In the genomic region with DNA sequence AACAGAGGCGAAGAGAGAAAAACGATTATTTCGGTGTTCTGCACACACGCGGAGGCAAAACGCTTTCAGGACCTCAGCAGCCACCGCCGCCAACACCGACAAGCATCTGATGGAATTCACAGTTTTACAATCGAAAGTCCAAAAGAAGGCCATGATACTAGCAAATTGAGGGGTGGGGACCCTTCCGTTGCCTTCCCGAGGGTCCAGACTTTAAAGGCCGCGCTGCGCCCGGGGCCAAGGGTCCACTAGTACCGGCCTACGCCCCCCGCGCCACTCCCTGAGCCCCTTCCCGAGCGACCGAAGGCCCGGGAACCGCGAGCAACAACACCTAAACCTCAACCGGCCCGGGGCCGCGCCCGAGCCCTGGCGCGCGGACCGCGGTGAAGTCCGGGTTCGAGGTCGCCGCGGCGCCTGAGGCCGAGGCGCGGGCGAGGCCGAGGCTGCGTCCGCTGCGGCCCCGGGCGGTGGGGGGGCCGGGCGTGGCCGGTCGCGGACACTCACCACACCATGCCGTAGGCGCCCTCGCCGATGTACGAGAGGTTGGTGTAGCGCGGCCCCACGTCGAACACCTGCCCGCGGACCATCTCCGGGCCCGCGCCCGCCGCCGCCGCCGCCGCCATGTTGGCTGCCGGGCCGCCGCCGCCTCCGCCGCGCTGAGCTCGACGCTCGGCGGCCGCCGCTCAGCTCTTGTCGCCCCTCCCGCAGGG, we compare ENCODE assay signal across 8 cellular contexts. TPM values are rescaled to one million over a fixed set of nuclear protein-coding genes. Genes with fewer than 3 reads are reported as not detected.
DNase-seq lines count a peak whose midpoint lies in the region; ATAC-seq and TF ChIP-seq lines count a peak whose summit lies in the region.

No MANE protein-coding gene starts in this region.

- peaks cover 3% of the 10 kb centered on the region for H3K9me3 Mint-ChIP-seq in activated B cell treated with CpG ODN at 0.5 μM for 24 hours
- H3K9me3 Mint-ChIP-seq in effector memory CD8-positive, alpha-beta T cell = no peaks in the 10 kb centered on the region

- DNase-seq in NCI-H1417 (lab: John Stamatoyannopoulos, UW) (peak; percentile 4 to 46 (median 39)), NCI-H1417 treated with DMSO at 0.1 percent for 48 hours (lab: John Stamatoyannopoulos, UW) (no peak), activated B cell treated with CpG ODN at 0.5 μM for 24 hours (no peak), GM20000 (ENCODE audit: low spot score) (no peak)
- peak in 2 of 3 experiments; percentile 12 to 28 for DNase-seq in effector memory CD8-positive, alpha-beta T cell

- peaks cover 57% of the 10 kb centered on the region for H3K4me1 Mint-ChIP-seq in activated B cell treated with CpG ODN at 0.5 μM for 24 hours
- H3K4me1 Mint-ChIP-seq in effector memory CD8-positive, alpha-beta T cell (ENCODE audit: low read depth in 2 of 2) = peaks cover 39 to 53% of the 10 kb centered on the region in 2 donors

- TF ChIP-seq CTCF in activated B cell treated with CpG ODN at 0.5 μM for 24 hours (IDR thresholded peaks at IDR 0.05) (no peak), GM20000 (IDR thresholded peaks at IDR 0.05; ENCODE audit: extremely low read depth, missing control alignments) (no peak)

- POLR2A ChIA-PET in activated B cell treated with CpG ODN at 0.5 μM for 24 hours (lab: Charles Lee) = interaction anchor here (0.6 to 1.8 kb wide), 9 partner anchors 9 to 94 kb away, joined by 3 to 10 read pairs (median 6); no protein-coding TSS in a partner anchor

- WGBS in thymus = under 1% methylated on average over 92 of the region's 92 CpGs

- H3K36me3 ChIP-seq in thymus (ENCODE audit: control insufficient read depth, insufficient read depth) = no peaks in the 10 kb centered on the region

- peak overlapping the region; percentile 93 for H3K27ac ChIP-seq in thymus (ENCODE audit: low read depth)

- no peaks in the 10 kb centered on the region for H3K27me3 Mint-ChIP-seq in activated B cell treated with CpG ODN at 0.5 μM for 24 hours
- no peaks in the 10 kb centered on the region for H3K27me3 Mint-ChIP-seq in effector memory CD8-positive, alpha-beta T cell

- H3K4me1 ChIP-seq in mononuclear cell (ENCODE audit: insufficient read depth, low read length) = peaks cover 56% of the 10 kb centered on the region
- H3K4me1 ChIP-seq in thymus (ENCODE audit: control insufficient read depth, insufficient read depth, low read length) = peaks cover 14% of the 10 kb centered on the region

- H3K36me3 Mint-ChIP-seq in activated B cell treated with CpG ODN at 0.5 μM for 24 hours (ENCODE audit: low read depth) = peaks cover 20% of the 10 kb centered on the region
- H3K36me3 Mint-ChIP-seq in effector memory CD8-positive, alpha-beta T cell (ENCODE audit: insufficient read depth) = peaks cover 4% of the 10 kb centered on the region

- intact Hi-C loops in activated B cell treated with CpG ODN at 0.5 μM for 24 hours (cut with micrococcal nuclease) = loop anchor here (1.0 to 5.0 kb wide), 6 partner anchors 9 to 950 kb away; partner anchors contain the start of genes CRKL, PPIL2 and PPM1F

- H3K4me3 Mint-ChIP-seq in activated B cell treated with CpG ODN at 0.5 μM for 24 hours = peak overlapping the region; percentile 95
- H3K4me3 Mint-ChIP-seq in effector memory CD8-positive, alpha-beta T cell = peak overlapping the region; percentile 94 to 99

- H3K9me3 ChIP-seq in mononuclear cell (ENCODE audit: low read depth, low read length) (no peaks in the 10 kb centered on the region), thymus (ENCODE audit: control insufficient read depth) (no peaks in the 10 kb centered on the region)

- H3K27me3 ChIP-seq in mononuclear cell (ENCODE audit: insufficient read depth, low read length) (no peaks in the 10 kb centered on the region), thymus (ENCODE audit: control insufficient read depth, insufficient read depth) (no peaks in the 10 kb centered on the region)

- peak overlapping the region; percentile 91 for H3K27ac Mint-ChIP-seq in activated B cell treated with CpG ODN at 0.5 μM for 24 hours
- peak overlapping the region; percentile 91 to 98 for H3K27ac Mint-ChIP-seq in effector memory CD8-positive, alpha-beta T cell

- CTCF ChIA-PET in activated B cell treated with CpG ODN at 0.5 μM for 24 hours (lab: Charles Lee) = interaction anchor here (1.8 kb wide), 1 partner anchor 71 kb away, joined by 5 read pairs; no protein-coding TSS in a partner anchor

- H3K4me3 ChIP-seq in mononuclear cell (ENCODE audit: low read length) (peak overlapping the region; percentile 96), thymus (ENCODE audit: low read length) (peak overlapping the region; percentile 77)

- ATAC-seq in HG03280 (IDR thresholded peaks at IDR 0.05; ENCODE audit: unreplicated experiment) = peak; percentile 6
- peak; percentile 11 for ATAC-seq in activated B cell treated with CpG ODN at 0.5 μM for 24 hours (ENCODE audit: low read depth)
- ATAC-seq in effector memory CD8-positive, alpha-beta T cell (replicated peaks) = peak; percentile 24

RNA-seq across cellular contexts. Expression of gene MAPK1, which starts 0.5 kb away (rescaled TPM):
- 130 and 149 TPM in 2 replicates for total RNA-seq in activated B cell treated with CpG ODN at 0.5 μM for 24 hours
- total RNA-seq in mononuclear cell = 30.0 TPM
- 22.2 TPM for polyA plus RNA-seq in thymus

Comparison
In these comparisons a context has a peak if more than half of its experiments do, and no peak if none do; other contexts are left out.
1. DNase-seq: peak in NCI-H1417 (3 of 3) and effector memory CD8-positive, alpha-beta T cell (2 of 3); none in NCI-H1417 treated with DMSO at 0.1 percent for 48 hours (single experiment), activated B cell treated with CpG ODN at 0.5 μM for 24 hours (single experiment) and GM20000 (single experiment).
2. Peak in every context shown above with its lines, with median percentiles within 50 percentile points of each other: ATAC-seq.